ENCODE assay signal across 8 cellular contexts in the genomic region with DNA sequence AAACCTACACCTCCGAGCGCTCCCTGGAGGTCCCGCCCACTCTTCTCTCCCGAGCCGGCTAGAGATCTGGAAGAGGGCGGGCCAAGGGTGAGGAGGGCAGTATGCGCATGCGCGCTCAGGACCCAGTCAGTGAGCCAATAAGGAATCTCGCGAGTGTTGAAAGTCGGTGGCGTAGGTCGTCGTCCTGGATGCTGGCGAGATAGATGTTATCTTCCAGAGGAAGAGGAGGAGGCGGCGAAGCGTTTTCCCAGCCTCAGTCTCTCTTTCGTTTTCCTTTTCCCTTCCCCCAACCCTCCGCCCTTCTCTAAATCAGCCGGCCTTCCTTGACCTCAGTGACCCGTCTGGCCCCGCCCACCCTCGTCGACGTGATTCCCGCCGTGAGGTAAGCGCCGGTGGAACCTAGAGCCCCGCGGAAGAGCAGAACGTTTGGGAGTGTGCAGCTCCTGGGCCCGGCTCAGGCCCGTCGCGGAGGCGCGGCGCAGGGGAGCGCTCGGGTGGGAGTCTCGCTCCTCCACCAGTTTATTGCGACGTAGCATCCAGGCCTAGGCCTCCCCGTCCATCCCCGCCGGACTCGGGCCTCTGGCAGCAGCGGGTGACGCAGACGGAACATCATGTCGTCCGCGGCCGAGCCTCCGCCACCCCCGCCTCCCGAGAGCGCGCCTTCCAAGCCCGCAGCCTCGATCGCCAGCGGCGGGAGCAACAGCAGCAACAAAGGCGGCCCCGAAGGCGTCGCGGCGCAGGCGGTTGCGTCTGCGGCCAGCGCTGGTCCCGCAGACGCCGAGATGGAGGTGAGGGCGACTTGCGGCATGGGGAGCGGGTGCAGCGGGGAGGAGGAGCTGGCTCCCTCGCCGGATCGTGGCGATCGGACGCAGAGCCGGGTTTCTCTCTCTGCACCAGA. TPM values are rescaled to one million over a fixed set of nuclear protein-coding genes. Genes with fewer than 3 reads are reported as not detected.
DNase-seq lines count a peak whose midpoint lies in the region; ATAC-seq, FAIRE-seq and TF ChIP-seq lines count a peak whose summit lies in the region.

A gene with protein sequence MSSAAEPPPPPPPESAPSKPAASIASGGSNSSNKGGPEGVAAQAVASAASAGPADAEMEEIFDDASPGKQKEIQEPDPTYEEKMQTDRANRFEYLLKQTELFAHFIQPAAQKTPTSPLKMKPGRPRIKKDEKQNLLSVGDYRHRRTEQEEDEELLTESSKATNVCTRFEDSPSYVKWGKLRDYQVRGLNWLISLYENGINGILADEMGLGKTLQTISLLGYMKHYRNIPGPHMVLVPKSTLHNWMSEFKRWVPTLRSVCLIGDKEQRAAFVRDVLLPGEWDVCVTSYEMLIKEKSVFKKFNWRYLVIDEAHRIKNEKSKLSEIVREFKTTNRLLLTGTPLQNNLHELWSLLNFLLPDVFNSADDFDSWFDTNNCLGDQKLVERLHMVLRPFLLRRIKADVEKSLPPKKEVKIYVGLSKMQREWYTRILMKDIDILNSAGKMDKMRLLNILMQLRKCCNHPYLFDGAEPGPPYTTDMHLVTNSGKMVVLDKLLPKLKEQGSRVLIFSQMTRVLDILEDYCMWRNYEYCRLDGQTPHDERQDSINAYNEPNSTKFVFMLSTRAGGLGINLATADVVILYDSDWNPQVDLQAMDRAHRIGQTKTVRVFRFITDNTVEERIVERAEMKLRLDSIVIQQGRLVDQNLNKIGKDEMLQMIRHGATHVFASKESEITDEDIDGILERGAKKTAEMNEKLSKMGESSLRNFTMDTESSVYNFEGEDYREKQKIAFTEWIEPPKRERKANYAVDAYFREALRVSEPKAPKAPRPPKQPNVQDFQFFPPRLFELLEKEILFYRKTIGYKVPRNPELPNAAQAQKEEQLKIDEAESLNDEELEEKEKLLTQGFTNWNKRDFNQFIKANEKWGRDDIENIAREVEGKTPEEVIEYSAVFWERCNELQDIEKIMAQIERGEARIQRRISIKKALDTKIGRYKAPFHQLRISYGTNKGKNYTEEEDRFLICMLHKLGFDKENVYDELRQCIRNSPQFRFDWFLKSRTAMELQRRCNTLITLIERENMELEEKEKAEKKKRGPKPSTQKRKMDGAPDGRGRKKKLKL (plus strand): TSS at position 389 of the 898 bp plus-strand sequence. CDS start 223 bp downstream, at position 612.

- DNase-seq in NCI-H2107 treated with DMSO at 0.1 percent for 48 hours (lab: John Stamatoyannopoulos, UW; ENCODE audit: unreplicated experiment) = peak; percentile 94
- peak; percentile 96 to 98 (median 98) for DNase-seq in body of pancreas
- peak; percentile 93 for DNase-seq in iPS DF 19.7 (ENCODE audit: low read depth, low spot score)
- peak; percentile 97 for DNase-seq in sciatic nerve (ENCODE audit: low spot score)

- peaks cover 39% of the 10 kb centered on the region for H3K4me1 ChIP-seq in body of pancreas

- peak; percentile 82 for ATAC-seq in GM18520 (IDR thresholded peaks at IDR 0.05; ENCODE audit: unreplicated experiment)
- peak; percentile 89 for ATAC-seq in HG03064 (IDR thresholded peaks at IDR 0.05; ENCODE audit: low read depth, unreplicated experiment)
- peak; percentile 95 for ATAC-seq in body of pancreas
- peak; percentile 98 for ATAC-seq in sciatic nerve

- TF ChIP-seq POLR2A in body of pancreas (IDR thresholded peaks at IDR 0.05) = peak; percentile 87 to 95 (median 94)

- no peaks in the 10 kb centered on the region for H3K36me3 ChIP-seq in body of pancreas (replicated peaks in 1 of 2; ENCODE audit: insufficient read depth in 1 of 2, low read depth in 2 of 2)

- intact Hi-C loops in body of pancreas (cut with DNase I) = no loop called here
- intact Hi-C loops in sciatic nerve (cut with DNase I) = no loop called here

- peak; percentile 90 for FAIRE-seq in TTC549 (lab: Jason Lieb, UNC)

- no peaks in the 10 kb centered on the region for H3K9me3 ChIP-seq in body of pancreas

- TF ChIP-seq CTCF in 22Rv1 (IDR thresholded peaks at IDR 0.05) (no peak), body of pancreas (IDR thresholded peaks at IDR 0.05) (no peak)

- no peaks in the 10 kb centered on the region for H3K27me3 ChIP-seq in body of pancreas

- WGBS in body of pancreas, 2 donors = 0 to 1% methylated on average over 36 to 91 of the region's 91 CpGs

- peak within 1 kb of the TSS; percentile 96 for H3K27ac ChIP-seq in 22Rv1
- H3K27ac ChIP-seq in body of pancreas = peak within 1 kb of the TSS; percentile 95 to 97 (median 96)

- H3K4me3 ChIP-seq in body of pancreas = peak within 1 kb of the TSS; percentile 31 to 84

RNA-seq across cellular contexts. Expression of the gene that starts here (rescaled TPM):
- total RNA-seq in body of pancreas = 10 to 100 TPM; 20.8 to 21.0 TPM
- total RNA-seq in sciatic nerve = 55.6 TPM

Comparison
In these comparisons a context has a peak if more than half of its experiments do, and no peak if none do; other contexts are left out.
1. Peak in every context shown above with its lines: DNase-seq, ATAC-seq, H3K4me3 ChIP-seq and H3K27ac ChIP-seq.